Comparison of ENCODE assay signal across 12 cellular contexts in the genomic region with DNA sequence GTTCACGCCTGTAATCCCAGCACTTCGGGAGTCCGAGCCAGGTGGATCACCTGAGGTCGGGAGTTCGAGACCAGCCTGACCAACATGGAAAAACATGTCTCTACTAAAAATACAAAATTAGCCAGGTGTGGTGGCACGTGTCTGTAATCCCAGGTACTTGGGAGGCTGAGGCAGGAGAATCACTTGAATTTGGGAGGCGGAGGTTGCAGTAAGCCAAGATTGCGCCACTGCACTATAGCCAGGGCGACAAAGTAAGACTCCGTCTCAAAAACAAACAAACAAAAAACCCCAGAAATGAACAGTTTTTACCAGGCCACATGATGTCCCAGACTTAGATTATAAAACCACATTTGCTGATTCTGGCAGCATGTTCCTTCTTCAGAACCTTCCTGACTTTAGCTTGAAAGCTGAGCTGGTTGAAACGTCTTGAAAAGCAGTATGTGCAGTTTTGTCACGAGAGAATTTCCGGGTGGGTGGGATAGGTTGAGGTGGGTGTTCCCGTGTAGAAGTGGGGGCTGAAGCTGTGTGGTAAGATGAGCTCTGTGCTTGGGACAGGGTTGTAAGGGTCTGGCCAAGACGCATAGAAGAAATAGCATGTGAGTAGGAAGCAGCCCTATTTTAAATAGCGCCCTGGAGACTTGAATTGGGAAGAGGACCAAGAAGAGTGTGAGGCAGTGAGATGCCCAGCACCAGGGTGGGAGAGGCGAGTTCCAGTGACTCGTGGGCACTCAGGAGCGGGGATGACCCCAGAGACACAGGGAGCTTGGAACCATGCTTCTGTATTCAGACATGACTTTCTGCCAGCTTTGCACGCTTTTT. TPM values are rescaled to one million over a fixed set of nuclear protein-coding genes. Genes with fewer than 3 reads are reported as not detected.
DNase-seq lines count a peak whose midpoint lies in the region; ATAC-seq, FAIRE-seq and TF ChIP-seq lines count a peak whose summit lies in the region.
"Had no signal": no experiment of that assay in that cellular context is flagged by ENCODE, and none has a peak within 500 bp of the region (broad histone marks: within the 10 kb centered on the region; RNA-seq: fewer than 3 reads in every experiment).

No MANE protein-coding gene starts in this region.

- H3K27ac ChIP-seq in CD4-positive, CD25-positive, alpha-beta regulatory T cell (ENCODE audit: insufficient read depth, low read length, poor library complexity, severe bottlenecking): no peak overlapping the region
- peak overlapping the region; percentile 57 for H3K27ac ChIP-seq in adipose tissue (ENCODE audit: low read depth, low read length)
- peak overlapping the region in 3 of 4 donors; percentile 10 to 47 (median 22) for H3K27ac ChIP-seq in pancreas

- peaks cover 29% of the 10 kb centered on the region for H3K4me1 ChIP-seq in CD4-positive, CD25-positive, alpha-beta regulatory T cell (ENCODE audit: control insufficient read depth, insufficient read depth, low read length, poor library complexity, severe bottlenecking)
- peaks cover 3 to 21% (median 15%) of the 10 kb centered on the region in 3 donors for H3K4me1 ChIP-seq in pancreas

- H3K36me3 Mint-ChIP-seq in CD4-positive, CD25-positive, alpha-beta regulatory T cell: peaks cover 12% of the 10 kb centered on the region
- H3K36me3 Mint-ChIP-seq: natural killer cell had no signal

- TF ChIP-seq CTCF in pancreas (IDR thresholded peaks at IDR 0.05): no peak

- H3K27me3 Mint-ChIP-seq in CD4-positive, CD25-positive, alpha-beta regulatory T cell: no peaks in the 10 kb centered on the region

- no peaks in the 10 kb centered on the region for H3K9me3 Mint-ChIP-seq in CD4-positive, CD25-positive, alpha-beta regulatory T cell
- H3K9me3 Mint-ChIP-seq: natural killer cell had no signal

- peak overlapping the region; percentile 42 to 67 (median 55) for H3K27ac Mint-ChIP-seq in CD4-positive, CD25-positive, alpha-beta regulatory T cell

- no peak for FAIRE-seq in pancreas (lab: Jason Lieb, UNC)

- no peaks in the 10 kb centered on the region for H3K9me3 ChIP-seq in CD4-positive, CD25-positive, alpha-beta regulatory T cell (ENCODE audit: control insufficient read depth in 2 of 2, low read length in 2 of 2)
- no peaks in the 10 kb centered on the region for H3K9me3 ChIP-seq in pancreas

- no peaks in the 10 kb centered on the region for H3K27me3 ChIP-seq in CD4-positive, CD25-positive, alpha-beta regulatory T cell (ENCODE audit: control insufficient read depth, insufficient read depth, low read length)
- no peaks in the 10 kb centered on the region for H3K27me3 ChIP-seq in pancreas

- H3K4me3 ChIP-seq in CD4-positive, CD25-positive, alpha-beta regulatory T cell (ENCODE audit: low read depth, low read length): no peak overlapping the region
- no peak overlapping the region for H3K4me3 ChIP-seq in pancreas

- ATAC-seq in CD4-positive, CD25-positive, alpha-beta regulatory T cell (ENCODE audit: low read depth in 2 of 2): no peak
- ATAC-seq in left cardiac atrium (peak; percentile 24 to 28), pancreas (peak in 2 of 4 donors; percentile 13 to 42), GM21381 (IDR thresholded peaks at IDR 0.05; ENCODE audit: unreplicated experiment) (no peak), GM19324 (IDR thresholded peaks at IDR 0.05; ENCODE audit: low FRiP score, unreplicated experiment) (no peak)
- ATAC-seq: natural killer cell had no signal

- H3K4me1 Mint-ChIP-seq in CD4-positive, CD25-positive, alpha-beta regulatory T cell: peaks cover 6 to 76% (median 48%) of the 10 kb centered on the region in 4 donors

- peaks cover 3% of the 10 kb centered on the region for H3K36me3 ChIP-seq in CD4-positive, CD25-positive, alpha-beta regulatory T cell (ENCODE audit: control insufficient read depth, insufficient read depth, low read length)
- H3K36me3 ChIP-seq in pancreas: no peaks in the 10 kb centered on the region

- WGBS in adipose tissue, 3 donors: 36 to 71% (median 41%) methylated on average over 20 of the region's 20 CpGs
- 69 to 70% methylated on average over 20 of the region's 20 CpGs for WGBS in pancreas, 2 donors

- intact Hi-C loops in left cardiac atrium (cut with DNase I): no loop called here
- intact Hi-C loops in pancreas (cut with DNase I): no loop called here

- peak overlapping the region in 3 of 4 donors; percentile 2 to 76 (median 29) for H3K4me3 Mint-ChIP-seq in CD4-positive, CD25-positive, alpha-beta regulatory T cell

- no peak for DNase-seq in CD4-positive, CD25-positive, alpha-beta regulatory T cell
- DNase-seq in left cardiac atrium (peak; percentile 24), pancreas (peak in 1 of 6 donors; percentile 20)
- DNase-seq in activated CD4-positive, CD25-positive, alpha-beta regulatory T cell (lab: John Stamatoyannopoulos, UW): no peak
- no peak for DNase-seq in stimulated activated CD4-positive, alpha-beta T cell treated with anti-CD3 and anti-CD28 coated beads, Interleukin-2, amount 100 ng/mL, for 48 hours
- DNase-seq: activated CD4-positive, alpha-beta T cell treated with anti-CD3 and anti-CD28 coated beads, Interleukin-2, amount 50 U/mL, for 1 hour; IMR-90; natural killer cell; stimulated activated CD4-positive, alpha-beta T cell treated with anti-CD3 and anti-CD28 coated beads, Interleukin-4, amount 100 ng/mL, for 4 hours had no signal

RNA-seq across cellular contexts. Expression of a gene that starts 7.5 kb away (rescaled TPM):
- total RNA-seq in CD4-positive, CD25-positive, alpha-beta regulatory T cell: 85.9 TPM
- 10 to 100 TPM in 1 of 4 donors, 1 to 10 TPM in 3; 6.2 to 10.2 (median 7.0) TPM for polyA plus RNA-seq in CD4-positive, CD25-positive, alpha-beta regulatory T cell
- 10 to 100 TPM; 32.0 to 57.4 (median 37.3) TPM for polyA plus RNA-seq in adipose tissue
- 10 to 100 TPM; 58.1 to 58.6 TPM for total RNA-seq in left cardiac atrium
- total RNA-seq in pancreas: 10 to 100 TPM; 40.0 to 60.2 (median 53.2) TPM
- polyA plus RNA-seq in pancreas: 10 to 100 TPM; 48.0 to 50.8 TPM

RNA-seq across cellular contexts. Expression of a gene that starts 22.6 kb away (rescaled TPM):
- total RNA-seq in CD4-positive, CD25-positive, alpha-beta regulatory T cell: 28.7 TPM
- polyA plus RNA-seq in CD4-positive, CD25-positive, alpha-beta regulatory T cell: 10 to 100 TPM; 40.2 to 50.6 (median 47.7) TPM
- 10 to 100 TPM; 45.3 to 62.6 (median 51.9) TPM for polyA plus RNA-seq in adipose tissue
- 10 to 100 TPM; 58.7 to 64.6 TPM for total RNA-seq in left cardiac atrium
- 10 to 100 TPM; 41.7 to 86.0 (median 63.1) TPM for total RNA-seq in pancreas
- polyA plus RNA-seq in pancreas: 10 to 100 TPM; 57.1 to 66.0 TPM

Comparison
In these comparisons a context has a peak if more than half of its experiments do, and no peak if none do; other contexts are left out.
1. ATAC-seq: peak in left cardiac atrium (2 of 2); none in CD4-positive, CD25-positive, alpha-beta regulatory T cell (0 of 2), GM21381 (single experiment) and GM19324 (single experiment).